21 cellular contexts compared by ENCODE assay signal in genomic region chr7:9026121-9026520, GRCh38.
"Had no signal": no experiment of that assay in that cellular context is flagged by ENCODE, and none has a peak within 500 bp of the region (broad histone marks: within the 10 kb centered on the region; RNA-seq: fewer than 3 reads in every experiment).

No MANE protein-coding gene starts in this region.

- H3K4me1 Mint-ChIP-seq: naive thymus-derived CD4-positive, alpha-beta T cell; nephron; stimulated activated naive B cell treated with anti-CD40 and anti-IgM and Interleukin-4, amounts not matched to agents 10 μg/mL and 1 μg/mL and 100 μg/mL, for 72 hours had no signal

- DNase-seq: effector memory CD4-positive, alpha-beta T cell; foreskin keratinocyte; kidney; mesendoderm; midbrain; naive thymus-derived CD4-positive, alpha-beta T cell; nucleus accumbens; posterior cingulate gyrus; psoas muscle; right lobe of liver; small intestine; stimulated activated CD4-positive, alpha-beta T cell treated with anti-CD3 and anti-CD28 coated beads, Interleukin-15, amount 100 ng/mL, for 24 hours; stimulated activated CD4-positive, alpha-beta T cell treated with anti-CD3 and anti-CD28 coated beads, Interleukin-2, amount 100 ng/mL, for 48 hours; stimulated activated naive B cell treated with anti-CD40 and anti-IgM and Interleukin-4, amounts not matched to agents 10 μg/mL and 1 μg/mL and 100 μg/mL, for 72 hours; transverse colon; upper lobe of right lung; uterus had no signal

- H3K9me3 Mint-ChIP-seq: nephron had no signal

- H3K27ac Mint-ChIP-seq: dendritic cell treated with granulocyte-macrophage colony-stimulating factor and Interleukin-4, amounts not matched to agents 40 ng/mL and 50 ng/mL, for 4 days; naive thymus-derived CD4-positive, alpha-beta T cell; nephron; stimulated activated naive B cell treated with anti-CD40 and anti-IgM and Interleukin-4, amounts not matched to agents 10 μg/mL and 1 μg/mL and 100 μg/mL, for 72 hours; stimulated activated naive CD8-positive, alpha-beta T cell treated with anti-CD3 and anti-CD28 coated beads, Interleukin-15, Interleukin-2, amounts not matched to agents 100 ng/mL and 50 ng/mL, for 24 hours had no signal

- H3K36me3 Mint-ChIP-seq: naive thymus-derived CD4-positive, alpha-beta T cell; stimulated activated naive B cell treated with anti-CD40 and anti-IgM and Interleukin-4, amounts not matched to agents 10 μg/mL and 1 μg/mL and 100 μg/mL, for 72 hours had no signal

- ATAC-seq: foreskin keratinocyte; left lobe of liver; naive thymus-derived CD4-positive, alpha-beta T cell; psoas muscle; right lobe of liver; stimulated activated naive B cell treated with anti-CD40 and anti-IgM and Interleukin-4, amounts not matched to agents 10 μg/mL and 1 μg/mL and 100 μg/mL, for 72 hours; upper lobe of right lung had no signal

- H3K27me3 Mint-ChIP-seq: dendritic cell treated with granulocyte-macrophage colony-stimulating factor and Interleukin-4, amounts not matched to agents 40 ng/mL and 50 ng/mL, for 4 days; naive thymus-derived CD4-positive, alpha-beta T cell; stimulated activated naive B cell treated with anti-CD40 and anti-IgM and Interleukin-4, amounts not matched to agents 10 μg/mL and 1 μg/mL and 100 μg/mL, for 72 hours; stimulated activated naive CD8-positive, alpha-beta T cell treated with anti-CD3 and anti-CD28 coated beads, Interleukin-15, Interleukin-2, amounts not matched to agents 100 ng/mL and 50 ng/mL, for 24 hours had no signal

- H3K4me3 Mint-ChIP-seq: dendritic cell treated with granulocyte-macrophage colony-stimulating factor and Interleukin-4, amounts not matched to agents 40 ng/mL and 50 ng/mL, for 4 days; naive thymus-derived CD4-positive, alpha-beta T cell; nephron; stimulated activated naive B cell treated with anti-CD40 and anti-IgM and Interleukin-4, amounts not matched to agents 10 μg/mL and 1 μg/mL and 100 μg/mL, for 72 hours; stimulated activated naive CD8-positive, alpha-beta T cell treated with anti-CD3 and anti-CD28 coated beads, Interleukin-15, Interleukin-2, amounts not matched to agents 100 ng/mL and 50 ng/mL, for 24 hours had no signal
